ENCODE assay signal across 8 cellular contexts in the genomic region with DNA sequence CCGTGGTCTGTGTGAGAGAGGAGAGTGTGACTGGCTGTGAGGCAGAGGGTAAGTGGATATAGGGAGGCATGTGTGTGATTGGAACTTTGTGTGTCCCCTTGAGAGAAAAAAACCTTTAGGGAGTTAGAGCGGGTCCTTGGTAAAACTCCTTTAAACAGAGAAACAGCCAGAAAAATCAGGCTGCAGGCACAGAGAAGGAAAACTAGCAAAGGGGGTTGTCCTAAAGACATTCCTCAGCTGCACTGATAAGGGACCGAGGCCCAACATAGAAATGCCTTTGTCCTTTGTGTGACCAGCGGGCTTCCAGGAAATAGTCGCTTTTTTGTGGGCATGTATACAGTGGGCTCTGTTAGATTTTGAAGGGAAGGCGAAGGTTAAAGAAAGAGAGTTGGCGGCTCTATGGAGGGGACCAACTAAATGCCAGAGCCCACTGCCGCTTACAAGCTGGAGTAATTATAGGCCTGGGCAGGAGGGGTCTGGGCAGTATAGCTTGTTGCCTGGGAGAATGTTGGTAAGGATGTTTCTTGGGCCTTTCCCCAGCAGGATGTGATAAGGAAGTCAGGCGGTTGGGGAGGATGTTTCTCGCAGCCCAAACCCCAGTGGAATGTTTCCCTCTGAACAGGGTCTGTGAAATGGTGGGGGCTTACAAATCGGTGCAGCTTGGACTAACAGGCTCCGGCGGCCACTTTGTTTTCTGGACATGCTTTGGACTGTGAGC.
DNase-seq lines count a peak whose midpoint lies in the region; ATAC-seq and TF ChIP-seq lines count a peak whose summit lies in the region.
"Not testable (repeated sequence)": the region's sequence is repeated elsewhere in the genome, so short reads cannot be mapped to it uniquely, and the experiment has no call there.

No MANE protein-coding gene starts in this region.

- intact Hi-C loops in natural killer cell (cut with micrococcal nuclease) = not testable (repeated sequence)

- DNase-seq in AG04450 (ENCODE audit: low read depth, low spot score); activated naive CD8-positive, alpha-beta T cell treated with anti-CD3 and anti-CD28 coated beads, Interleukin-2, amount 10 ng/mL, durations not matched to agents 7 days and 5 days; effector memory CD4-positive, alpha-beta T cell; immature natural killer cell; natural killer cell; stimulated activated naive B cell treated with anti-CD40 and anti-IgM and Interleukin-4, amounts not matched to agents 10 μg/mL and 1 μg/mL and 100 μg/mL, for 72 hours: not testable (repeated sequence)
- DNase-seq in HAP-1 (ENCODE audit: low spot score in 2 of 2) = peak; percentile 14 to 29
- DNase-seq in SJSA1 (ENCODE audit: low read depth in 1 of 2, low spot score in 2 of 2) = peak in 1 of 2 experiments; percentile 44

- not testable (repeated sequence) for H3K27me3 Mint-ChIP-seq in activated naive CD8-positive, alpha-beta T cell treated with anti-CD3 and anti-CD28 coated beads, Interleukin-2, amount 10 ng/mL, durations not matched to agents 7 days and 5 days; immature natural killer cell (ENCODE audit: low read depth in 3 of 3); natural killer cell (ENCODE audit: low read depth in 2 of 2); stimulated activated naive B cell treated with anti-CD40 and anti-IgM and Interleukin-4, amounts not matched to agents 10 μg/mL and 1 μg/mL and 100 μg/mL, for 72 hours

- not testable (repeated sequence) for H3K9me3 Mint-ChIP-seq in activated naive CD8-positive, alpha-beta T cell treated with anti-CD3 and anti-CD28 coated beads, Interleukin-2, amount 10 ng/mL, durations not matched to agents 7 days and 5 days; immature natural killer cell; natural killer cell; stimulated activated naive B cell treated with anti-CD40 and anti-IgM and Interleukin-4, amounts not matched to agents 10 μg/mL and 1 μg/mL and 100 μg/mL, for 72 hours

- not testable (repeated sequence) for H3K9me3 ChIP-seq in AG04450 (ENCODE audit: control insufficient read depth, insufficient read depth, low read length); HAP-1; SJSA1 (replicated peaks); effector memory CD4-positive, alpha-beta T cell (ENCODE audit: control insufficient read depth, low read length)

- ATAC-seq in activated naive CD8-positive, alpha-beta T cell treated with anti-CD3 and anti-CD28 coated beads, Interleukin-2, amount 10 ng/mL, durations not matched to agents 7 days and 5 days (ENCODE audit: low read depth); natural killer cell; stimulated activated naive B cell treated with anti-CD40 and anti-IgM and Interleukin-4, amounts not matched to agents 10 μg/mL and 1 μg/mL and 100 μg/mL, for 72 hours (replicated peaks): not testable (repeated sequence)

- not testable (repeated sequence) for H3K27me3 ChIP-seq in AG04450 (ENCODE audit: control insufficient read depth, insufficient read depth, low read length); HAP-1 (ENCODE audit: low read depth); SJSA1 (replicated peaks); effector memory CD4-positive, alpha-beta T cell (replicated peaks; ENCODE audit: control insufficient read depth, insufficient read depth, low read length, poor library complexity, severe bottlenecking)

- not testable (repeated sequence) for H3K36me3 ChIP-seq in HAP-1 (replicated peaks); SJSA1; effector memory CD4-positive, alpha-beta T cell (ENCODE audit: control insufficient read depth, insufficient read depth, low read length)

- not testable (repeated sequence) for H3K36me3 Mint-ChIP-seq in activated naive CD8-positive, alpha-beta T cell treated with anti-CD3 and anti-CD28 coated beads, Interleukin-2, amount 10 ng/mL, durations not matched to agents 7 days and 5 days; immature natural killer cell; natural killer cell; stimulated activated naive B cell treated with anti-CD40 and anti-IgM and Interleukin-4, amounts not matched to agents 10 μg/mL and 1 μg/mL and 100 μg/mL, for 72 hours

- CTCF ChIA-PET in AG04450 (lab: Charles Lee) = not testable (repeated sequence)

- peak overlapping the region; percentile 65 for H3K27ac ChIP-seq in AG04450 (ENCODE audit: low read depth, low read length)
- H3K27ac ChIP-seq in SJSA1 = peak overlapping the region; percentile 44; the same call in 1 of the 2 replicates
- H3K27ac ChIP-seq in effector memory CD4-positive, alpha-beta T cell (ENCODE audit: insufficient read depth, low read length, poor library complexity, severe bottlenecking) = not testable (repeated sequence)

- H3K4me1 Mint-ChIP-seq in activated naive CD8-positive, alpha-beta T cell treated with anti-CD3 and anti-CD28 coated beads, Interleukin-2, amount 10 ng/mL, durations not matched to agents 7 days and 5 days; stimulated activated naive B cell treated with anti-CD40 and anti-IgM and Interleukin-4, amounts not matched to agents 10 μg/mL and 1 μg/mL and 100 μg/mL, for 72 hours: not testable (repeated sequence)
- H3K4me1 Mint-ChIP-seq in immature natural killer cell = peaks cover 10 to 12% of the 10 kb centered on the region in 2 donors
- H3K4me1 Mint-ChIP-seq in natural killer cell = peaks cover 11 to 13% of the 10 kb centered on the region in 2 donors

- H3K4me3 Mint-ChIP-seq in activated naive CD8-positive, alpha-beta T cell treated with anti-CD3 and anti-CD28 coated beads, Interleukin-2, amount 10 ng/mL, durations not matched to agents 7 days and 5 days = peak overlapping the region; percentile 98
- peak overlapping the region; percentile 92 to 96 (median 93) for H3K4me3 Mint-ChIP-seq in immature natural killer cell
- H3K4me3 Mint-ChIP-seq in natural killer cell = peak overlapping the region; percentile 93
- peak overlapping the region; percentile 89 to 94 for H3K4me3 Mint-ChIP-seq in stimulated activated naive B cell treated with anti-CD40 and anti-IgM and Interleukin-4, amounts not matched to agents 10 μg/mL and 1 μg/mL and 100 μg/mL, for 72 hours

- not testable (repeated sequence) for H3K4me1 ChIP-seq in HAP-1; SJSA1 (replicated peaks); effector memory CD4-positive, alpha-beta T cell (ENCODE audit: control insufficient read depth, insufficient read depth, low read length, poor library complexity, severe bottlenecking)

- in situ Hi-C loops in HAP-1 (cut with MboI; ENCODE audit: low sequenced_read_pairs) = not testable (repeated sequence)

- TF ChIP-seq CTCF in AG04450 (IDR thresholded peaks at IDR 0.05; ENCODE audit: low read depth, low read length); natural killer cell (IDR thresholded peaks at IDR 0.05): not testable (repeated sequence)

- H3K27ac Mint-ChIP-seq in activated naive CD8-positive, alpha-beta T cell treated with anti-CD3 and anti-CD28 coated beads, Interleukin-2, amount 10 ng/mL, durations not matched to agents 7 days and 5 days = peak overlapping the region; percentile 89
- H3K27ac Mint-ChIP-seq in immature natural killer cell = peak overlapping the region; percentile 83 to 97 (median 92)
- H3K27ac Mint-ChIP-seq in natural killer cell = peak overlapping the region; percentile 89 to 94
- H3K27ac Mint-ChIP-seq in stimulated activated naive B cell treated with anti-CD40 and anti-IgM and Interleukin-4, amounts not matched to agents 10 μg/mL and 1 μg/mL and 100 μg/mL, for 72 hours = peak overlapping the region; percentile 93

- peak overlapping the region; percentile 67 for H3K4me3 ChIP-seq in AG04450 (ENCODE audit: low read depth, low read length)
- H3K4me3 ChIP-seq in HAP-1 = peak overlapping the region; percentile 66
- peak overlapping the region; percentile 35 for H3K4me3 ChIP-seq in SJSA1
- peak overlapping the region; percentile 40 for H3K4me3 ChIP-seq in effector memory CD4-positive, alpha-beta T cell (ENCODE audit: insufficient read depth, low read depth, low read length, poor library complexity, severe bottlenecking)

- POLR2A ChIA-PET in AG04450 (lab: Yijun Ruan, JAX); activated naive CD8-positive, alpha-beta T cell treated with anti-CD3 and anti-CD28 coated beads, Interleukin-2, amount 10 ng/mL, durations not matched to agents 7 days and 5 days (lab: Charles Lee): not testable (repeated sequence)
